ENCODE assay signal across 19 cellular contexts in genomic region chr5:133391349-133392136, GRCh38.
DNase-seq lines count a peak whose midpoint lies in the region; ATAC-seq and TF ChIP-seq lines count a peak whose summit lies in the region.
"Had no signal": no experiment of that assay in that cellular context is flagged by ENCODE, and none has a peak within 500 bp of the region (broad histone marks: within the 10 kb centered on the region; RNA-seq: fewer than 3 reads in every experiment).

No MANE protein-coding gene starts in this region.

- no peak overlapping the region for H3K4me2 ChIP-seq in H9 (ENCODE audit: insufficient read depth, insufficient read length, low read length)

- H3K27me3 ChIP-seq in H9 (ENCODE audit: insufficient read depth, low read length): no peaks in the 10 kb centered on the region
- H3K27me3 ChIP-seq in right cardiac atrium (ENCODE audit: control insufficient read depth, insufficient read depth): no peaks in the 10 kb centered on the region
- H3K27me3 ChIP-seq in H7 (ENCODE audit: control insufficient read depth, insufficient read depth, low read length): no peaks in the 10 kb centered on the region
- peaks cover 0 to 13% (median 0%) of the 10 kb centered on the region in 3 donors for H3K27me3 ChIP-seq in stomach

- no peaks in the 10 kb centered on the region; the same call in 1 of the 2 replicates for H3K4me1 ChIP-seq in H9 (ENCODE audit: insufficient read depth, low read length)
- no peaks in the 10 kb centered on the region for H3K4me1 ChIP-seq in right cardiac atrium (ENCODE audit: control insufficient read depth, insufficient read depth, low read length)
- no peaks in the 10 kb centered on the region for H3K4me1 ChIP-seq in stomach

- H3K18ac ChIP-seq in H9 (ENCODE audit: insufficient read length, low read depth, low read length): no peak overlapping the region

- no peak overlapping the region for H3K9ac ChIP-seq in H9 (ENCODE audit: extremely low read depth, insufficient read length, low read length)

- no peaks in the 10 kb centered on the region for H3K9me3 ChIP-seq in H9 (ENCODE audit: control insufficient read depth, low read depth, low read length)
- no peaks in the 10 kb centered on the region for H3K9me3 ChIP-seq in right cardiac atrium (ENCODE audit: control insufficient read depth, low read length)
- no peaks in the 10 kb centered on the region for H3K9me3 ChIP-seq in stomach
- H3K9me3 ChIP-seq: MG63 had no signal

- no peak for TF ChIP-seq POLR2A in stomach (IDR thresholded peaks at IDR 0.05)

- no peak overlapping the region for H2BK120ac ChIP-seq in H9 (ENCODE audit: low read depth, low read length, poor library complexity, severe bottlenecking)

- no peak overlapping the region for H3T11ph ChIP-seq in H9 (ENCODE audit: low read length)

- ATAC-seq in right cardiac atrium (peak; percentile 42), natural killer cell (no peak)
- ATAC-seq in stimulated activated effector memory CD8-positive, alpha-beta T cell treated with anti-CD3 and anti-CD28 coated beads, Interleukin-12 subunit alpha, Interleukin-12 subunit beta, amount 100 ng/mL, for 72 hours: peak; percentile 6
- ATAC-seq: GM12878 had no signal

- intact Hi-C loops in right cardiac atrium (cut with DNase I) (no loop called here), stomach (cut with DNase I; ENCODE audit: low total_unique reads) (no loop called here), natural killer cell (cut with micrococcal nuclease) (no loop called here)

- H2BK15ac ChIP-seq in H9 (ENCODE audit: low read depth, low read length): no peak overlapping the region

- no peaks in the 10 kb centered on the region for H3K23me2 ChIP-seq in H9 (ENCODE audit: insufficient read length, low read depth, low read length, poor library complexity, severe bottlenecking)

- DNase-seq in activated CD8-positive, alpha-beta memory T cell treated with anti-CD3 and anti-CD28 coated beads for 24 hours: peak; percentile 32
- no peak for DNase-seq in activated CD8-positive, alpha-beta memory T cell treated with anti-CD3 and anti-CD28 coated beads, Interleukin-2, amount 50 U/mL, for 4 hours
- DNase-seq in H9 (peak; percentile 5), right cardiac atrium (no peak), H7 (no peak), stomach (no peak), natural killer cell (no peak)
- DNase-seq in stimulated activated effector memory CD8-positive, alpha-beta T cell treated with anti-CD3 and anti-CD28 coated beads, Interleukin-12 subunit alpha, Interleukin-12 subunit beta, amount 100 ng/mL, for 72 hours (ENCODE audit: low spot score in 2 of 2): peak in 1 of 2 donors; percentile 35
- DNase-seq: CD8-positive, alpha-beta memory T cell; GDM1; HCEC 1CT; IMR-90; Karpas-422; MG63; NCI-H1092; NCI-H146; NCI-H2081; NCI-H82 had no signal

- H3K27ac Mint-ChIP-seq in H9 (peak overlapping the region in 1 of 3 experiments; percentile 50; a peak in 1 of 7 replicates), natural killer cell (no peak overlapping the region)
- H3K27ac Mint-ChIP-seq in stimulated activated effector memory CD8-positive, alpha-beta T cell treated with anti-CD3 and anti-CD28 coated beads, Interleukin-12 subunit alpha, Interleukin-12 subunit beta, amount 100 ng/mL, for 72 hours: no peak overlapping the region
- H3K27ac Mint-ChIP-seq: CD8-positive, alpha-beta memory T cell had no signal

- no peak overlapping the region for H3K4me3 ChIP-seq in right cardiac atrium (ENCODE audit: low read length)
- no peak overlapping the region for H3K4me3 ChIP-seq in H7 (ENCODE audit: insufficient read depth, low read depth, low read length)
- H3K4me3 ChIP-seq in stomach: no peak overlapping the region
- H3K4me3 ChIP-seq: GM12878, MG63 had no signal

- H4K5ac ChIP-seq in H9 (ENCODE audit: insufficient read length, low read depth, low read length): no peak overlapping the region

- H3K23ac ChIP-seq in H9 (ENCODE audit: insufficient read length, low read depth, low read length): no peak overlapping the region

- peaks cover 3 to 11% (median 7%) of the 10 kb centered on the region in 3 experiments; a peak in 5 of 7 replicates for H3K36me3 Mint-ChIP-seq in H9 (ENCODE audit: insufficient read depth in 1 of 3, low read depth in 3 of 3)
- no peaks in the 10 kb centered on the region for H3K36me3 Mint-ChIP-seq in stimulated activated effector memory CD8-positive, alpha-beta T cell treated with anti-CD3 and anti-CD28 coated beads, Interleukin-12 subunit alpha, Interleukin-12 subunit beta, amount 100 ng/mL, for 72 hours
- no peaks in the 10 kb centered on the region for H3K36me3 Mint-ChIP-seq in natural killer cell
- H3K36me3 Mint-ChIP-seq: CD8-positive, alpha-beta memory T cell had no signal

- H3K79me1 ChIP-seq in H9 (ENCODE audit: insufficient read depth, low read depth, low read length, poor library complexity, severe bottlenecking): no peaks in the 10 kb centered on the region

- H2AK5ac ChIP-seq in H9 (ENCODE audit: insufficient read length, low read length): no peak overlapping the region

- no peak overlapping the region for H2AFZ ChIP-seq in H9 (ENCODE audit: low read length)

- H2BK20ac ChIP-seq in H9 (ENCODE audit: low read depth, low read length, poor library complexity, severe bottlenecking): no peak overlapping the region

- H3K14ac ChIP-seq in H9 (ENCODE audit: insufficient read depth, low read length): no peak overlapping the region

- H3K4me3 Mint-ChIP-seq in H9 (no peak overlapping the region), natural killer cell (no peak overlapping the region)
- H3K4me3 Mint-ChIP-seq in stimulated activated effector memory CD8-positive, alpha-beta T cell treated with anti-CD3 and anti-CD28 coated beads, Interleukin-12 subunit alpha, Interleukin-12 subunit beta, amount 100 ng/mL, for 72 hours: no peak overlapping the region
- H3K4me3 Mint-ChIP-seq: CD8-positive, alpha-beta memory T cell had no signal

- H4K91ac ChIP-seq in H9 (ENCODE audit: insufficient read length, low read depth, low read length): no peak overlapping the region

- H2BK5ac ChIP-seq in H9 (ENCODE audit: insufficient read length, low read length): no peak overlapping the region

- no peaks in the 10 kb centered on the region for H3K79me2 ChIP-seq in H9 (ENCODE audit: insufficient read depth, low read length)

- H3K9me3 Mint-ChIP-seq in H9: peaks cover 5 to 10% of the 10 kb centered on the region in 2 experiments
- H3K9me3 Mint-ChIP-seq in stimulated activated effector memory CD8-positive, alpha-beta T cell treated with anti-CD3 and anti-CD28 coated beads, Interleukin-12 subunit alpha, Interleukin-12 subunit beta, amount 100 ng/mL, for 72 hours: no peaks in the 10 kb centered on the region
- H3K9me3 Mint-ChIP-seq in natural killer cell: no peaks in the 10 kb centered on the region
- H3K9me3 Mint-ChIP-seq: CD8-positive, alpha-beta memory T cell had no signal

- no peak overlapping the region for H2BK12ac ChIP-seq in H9 (ENCODE audit: insufficient read length, low read depth, low read length)

- H3K27ac ChIP-seq in H9 (ENCODE audit: insufficient read length, low read depth, low read length) (no peak overlapping the region), right cardiac atrium (ENCODE audit: low read length) (no peak overlapping the region), stomach (no peak overlapping the region)

- H3K27me3 Mint-ChIP-seq in H9 (ENCODE audit: low read depth): peaks cover 1% of the 10 kb centered on the region; the same call in 1 of the 2 replicates
- H3K27me3 Mint-ChIP-seq in natural killer cell (ENCODE audit: low read depth in 2 of 2): peaks cover 8 to 11% of the 10 kb centered on the region in 2 donors

- H3K4me1 Mint-ChIP-seq in H9: peaks cover 3 to 12% of the 10 kb centered on the region in 2 experiments
- H3K4me1 Mint-ChIP-seq in stimulated activated effector memory CD8-positive, alpha-beta T cell treated with anti-CD3 and anti-CD28 coated beads, Interleukin-12 subunit alpha, Interleukin-12 subunit beta, amount 100 ng/mL, for 72 hours: peaks cover 3% of the 10 kb centered on the region
- H3K4me1 Mint-ChIP-seq in natural killer cell: no peaks in the 10 kb centered on the region

- no peak overlapping the region for H3K4ac ChIP-seq in H9 (ENCODE audit: low read depth, low read length)

- WGBS in H9 (ENCODE audit: extremely low coverage, insufficient read length, low lambda C conversion rate): no CpG with 5 or more reads among the region's 10 CpGs
- 84% methylated on average over 10 of the region's 10 CpGs for WGBS in right cardiac atrium
- WGBS in stomach, 5 donors: 79 to 89% (median 88%) methylated on average over 10 of the region's 10 CpGs

- H4K8ac ChIP-seq in H9 (replicated peaks; ENCODE audit: insufficient read length, low read depth, low read length): no peak overlapping the region

- H4K20me1 ChIP-seq in H9 (ENCODE audit: control insufficient read depth, insufficient read depth, insufficient read length): no peaks in the 10 kb centered on the region

- H3K56ac ChIP-seq in H9 (ENCODE audit: insufficient read length, low read depth, low read length): no peak overlapping the region

- TF ChIP-seq CTCF in H9 (conservative IDR thresholded peaks at IDR 0.05): no peak
- TF ChIP-seq CTCF in stomach (IDR thresholded peaks at IDR 0.05): no peak
- no peak for TF ChIP-seq CTCF in natural killer cell (IDR thresholded peaks at IDR 0.05)

- H3K36me3 ChIP-seq in H7 (replicated peaks; ENCODE audit: control insufficient read depth, insufficient read depth, low read length) (no peaks in the 10 kb centered on the region), stomach (no peaks in the 10 kb centered on the region)
- H3K36me3 ChIP-seq: MG63 had no signal

- TF ChIP-seq EP300 in stomach (IDR thresholded peaks at IDR 0.05): no peak

Comparison
In these comparisons a context has a peak if more than half of its experiments do, and no peak if none do; other contexts are left out.
1. DNase-seq: peak in activated CD8-positive, alpha-beta memory T cell treated with anti-CD3 and anti-CD28 coated beads for 24 hours (single experiment) and H9 (single experiment); none in activated CD8-positive, alpha-beta memory T cell treated with anti-CD3 and anti-CD28 coated beads, Interleukin-2, amount 50 U/mL, for 4 hours (single experiment), right cardiac atrium (0 of 3), H7 (single experiment), stomach (single experiment) and natural killer cell (single experiment).
2. ATAC-seq: peak in right cardiac atrium (2 of 2) and stimulated activated effector memory CD8-positive, alpha-beta T cell treated with anti-CD3 and anti-CD28 coated beads, Interleukin-12 subunit alpha, Interleukin-12 subunit beta, amount 100 ng/mL, for 72 hours (single experiment); none in natural killer cell (0 of 3).